8 cellular contexts compared by ENCODE assay signal in genomic region chr12:51047655-51048540, GRCh38. TPM values are rescaled to one million over a fixed set of nuclear protein-coding genes. Genes with fewer than 3 reads are reported as not detected.
A peak's percentile ranks its signal among the peaks of the same experiment; 100 is the strongest.
DNase-seq lines count a peak whose midpoint lies in the region; ATAC-seq and TF ChIP-seq lines count a peak whose summit lies in the region.

LETMD1 (plus strand) TSS chr12:51048327; CDS start chr12:51048357, 30 bp downstream.

- H3K27ac Mint-ChIP-seq in WTC11 = peak within 1 kb of the TSS; percentile 82
- peak within 1 kb of the TSS; percentile 92 to 99 (median 96) for H3K27ac Mint-ChIP-seq in immature natural killer cell

- DNase-seq in AG09319 (ENCODE audit: extremely low read depth, low read depth) (peak; percentile 94), NCI-H226 (peak; percentile 100), WTC11 (ENCODE audit: low spot score) (peak; percentile 93), cardiac fibroblast (ENCODE audit: low read depth in 2 of 2) (peak; percentile 99), immature natural killer cell (peak; percentile 91 to 93 (median 93)), smooth muscle cell of the brain vasculature (ENCODE audit: low read depth, low spot score) (peak; percentile 95)

- peak; percentile 91 for TF ChIP-seq POLR2A in GM18951 (IDR thresholded peaks at IDR 0.05; ENCODE audit: extremely low read depth, insufficient read depth, insufficient read length)

- H3K4me1 Mint-ChIP-seq in WTC11 (peaks cover 13% of the 10 kb centered on the region), immature natural killer cell (peaks cover 33 to 34% of the 10 kb centered on the region in 2 donors)

- TF ChIP-seq CTCF in AG09319 (IDR thresholded peaks at IDR 0.05; ENCODE audit: low read depth, low read length) = peak; percentile 94
- peak; percentile 85 for TF ChIP-seq CTCF in WTC11 (IDR thresholded peaks at IDR 0.05)
- TF ChIP-seq CTCF in cardiac fibroblast (IDR thresholded peaks at IDR 0.05; ENCODE audit: low read depth, low read length) = peak; percentile 91

- no peaks in the 10 kb centered on the region for H3K9me3 Mint-ChIP-seq in WTC11
- no peaks in the 10 kb centered on the region for H3K9me3 Mint-ChIP-seq in immature natural killer cell

- H3K27me3 Mint-ChIP-seq in WTC11 (ENCODE audit: low read depth) (peaks cover 5% of the 10 kb centered on the region; the same call in 1 of the 2 replicates), immature natural killer cell (ENCODE audit: low read depth in 3 of 3) (peaks cover 3 to 6% (median 4%) of the 10 kb centered on the region in 3 donors)

- peaks cover 10% of the 10 kb centered on the region for H3K36me3 Mint-ChIP-seq in WTC11
- H3K36me3 Mint-ChIP-seq in immature natural killer cell = peaks cover 5 to 6% (median 5%) of the 10 kb centered on the region in 3 donors

- H3K4me3 Mint-ChIP-seq in WTC11 (peak within 1 kb of the TSS; percentile 92), immature natural killer cell (peak within 1 kb of the TSS; percentile 91 to 98 (median 95))

- CTCF ChIA-PET in WTC11 (lab: Charles Lee) = interaction anchor here (0.6 kb wide), 1 partner anchor 293 kb away, joined by 3 read pairs; no protein-coding TSS in a partner anchor

- in situ Hi-C loops in GM18951 (cut with MboI; ENCODE audit: low sequenced_read_pairs, unreplicated experiment) = no loop called here

- H3K4me3 ChIP-seq in cardiac fibroblast (replicated peaks in 1 of 2; ENCODE audit: low read depth in 2 of 2, low read length in 2 of 2) = peak within 1 kb of the TSS; percentile 82 to 89

- POLR2A ChIA-PET in WTC11 (lab: Charles Lee) = interaction anchor here (0.7 kb wide), 1 partner anchor 22 kb away, joined by 4 read pairs; the partner anchor contains the start of gene SLC11A2

- peak; percentile 91 for ATAC-seq in HG03196 (IDR thresholded peaks at IDR 0.05; ENCODE audit: unreplicated experiment)
- peak; percentile 98 for ATAC-seq in WTC11

TF ChIP-seq in WTC11, 78 proteins besides CTCF, POLR2A, EP300 and RAD21 (continues in another document):
- TF ChIP-seq ZMAT4 (CRISPR knock-in tag; IDR thresholded peaks at IDR 0.05) (no peak), CBFB (CRISPR knock-in tag; IDR thresholded peaks at IDR 0.05; ENCODE audit: low read depth) (no peak), ZNF423 (CRISPR knock-in tag; IDR thresholded peaks at IDR 0.05) (no peak), ZBTB43 (CRISPR knock-in tag; IDR thresholded peaks at IDR 0.05) (no peak), HMGA2 (CRISPR knock-in tag; IDR thresholded peaks at IDR 0.05) (no peak), ETV6 (CRISPR knock-in tag; IDR thresholded peaks at IDR 0.05) (peak; percentile 69), CREM (CRISPR knock-in tag; IDR thresholded peaks at IDR 0.05) (peak; percentile 75; the same call in 1 of the 2 replicates), ATF3 (CRISPR knock-in tag; conservative IDR thresholded peaks at IDR 0.05) (no peak), SOX15 (CRISPR knock-in tag; IDR thresholded peaks at IDR 0.05) (no peak), TEAD4 (CRISPR knock-in tag; IDR thresholded peaks at IDR 0.05) (no peak), NR2C2 (CRISPR knock-in tag; IDR thresholded peaks at IDR 0.05) (no peak; the same call in 1 of the 2 replicates), MAX (CRISPR knock-in tag; IDR thresholded peaks at IDR 0.05) (peak; percentile 90), IRF1 (CRISPR knock-in tag; IDR thresholded peaks at IDR 0.05) (no peak), TEAD1 (CRISPR knock-in tag; IDR thresholded peaks at IDR 0.05) (0 out of 2 replicates have a peak, but pooled peaks have one; percentile 69), E2F1 (CRISPR knock-in tag; IDR thresholded peaks at IDR 0.05) (no peak), ZNF425 (CRISPR knock-in tag; conservative IDR thresholded peaks at IDR 0.05) (no peak), HMGXB4 (CRISPR knock-in tag; IDR thresholded peaks at IDR 0.05) (peak; percentile 71; the same call in 1 of the 2 replicates), USF1 (CRISPR knock-in tag; IDR thresholded peaks at IDR 0.05) (peak; percentile 30; the same call in 1 of the 2 replicates)

RNA-seq across cellular contexts. Expression of gene LETMD1, which starts in this region (rescaled TPM):
- total RNA-seq in WTC11 (2021) = 43.3 to 45.9 TPM (median 45.8 TPM) in 3 replicates
- 10 to 100 TPM; 14.9 to 40.4 (median 17.7) TPM for polyA plus RNA-seq in immature natural killer cell

Comparison
In these comparisons a context has a peak if more than half of its experiments do, and no peak if none do; other contexts are left out.
1. Peak in every context shown above with its lines: DNase-seq, ATAC-seq and H3K4me3 ChIP-seq.